Comparison of ENCODE assay signal across 16 cellular contexts in the genomic region with DNA sequence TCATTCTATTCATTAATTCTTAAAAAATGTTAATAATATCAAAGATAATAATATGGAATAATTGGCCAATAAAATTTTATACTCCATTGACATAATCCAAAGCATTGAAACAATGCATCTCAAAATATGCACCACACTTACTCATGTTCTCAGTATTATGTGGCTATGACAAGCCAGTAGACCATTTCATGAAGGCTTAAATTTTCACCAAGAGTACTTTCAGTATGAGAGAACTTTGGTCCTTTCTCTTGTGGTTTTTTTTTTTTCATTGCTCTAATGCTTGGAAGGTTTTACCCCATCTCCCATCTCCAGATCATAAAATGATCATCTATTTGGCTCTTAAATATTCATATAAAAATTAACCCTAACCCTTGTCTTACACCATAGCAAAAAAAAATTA. TPM values are rescaled to one million over a fixed set of nuclear protein-coding genes. Genes with fewer than 3 reads are reported as not detected.
DNase-seq lines count a peak whose midpoint lies in the region; ATAC-seq, FAIRE-seq and TF ChIP-seq lines count a peak whose summit lies in the region.
"Had no signal": no experiment of that assay in that cellular context is flagged by ENCODE, and none has a peak within 500 bp of the region (broad histone marks: within the 10 kb centered on the region; RNA-seq: fewer than 3 reads in every experiment).

No MANE protein-coding gene starts in this region.

- peak; percentile 96 for ATAC-seq in GM18868 (IDR thresholded peaks at IDR 0.05; ENCODE audit: unreplicated experiment)
- peak; percentile 83 for ATAC-seq in GM21367 (IDR thresholded peaks at IDR 0.05; ENCODE audit: unreplicated experiment)
- ATAC-seq in HG02938 (IDR thresholded peaks at IDR 0.05; ENCODE audit: unreplicated experiment) = peak; percentile 97
- no peak for ATAC-seq in T-helper 17 cell
- ATAC-seq: SK-N-SH treated with all-trans-retinoic acid at 6 μM for 48 hours had no signal

- peaks cover 2% of the 10 kb centered on the region for H3K36me3 Mint-ChIP-seq in activated naive CD4-positive, alpha-beta T cell treated with anti-CD3 and anti-CD28 coated beads for 36 hours (ENCODE audit: low read depth)
- H3K36me3 Mint-ChIP-seq in T-helper 17 cell (ENCODE audit: low read depth) (no peaks in the 10 kb centered on the region), chondrocyte (ENCODE audit: low read depth) (no peaks in the 10 kb centered on the region), progenitor cell of endocrine pancreas (ENCODE audit: insufficient read depth) (peaks cover 2% of the 10 kb centered on the region)

- intact Hi-C loops in activated naive CD4-positive, alpha-beta T cell treated with anti-CD3 and anti-CD28 coated beads for 36 hours (cut with micrococcal nuclease) = no loop called here

- peak; percentile 4 for FAIRE-seq in RCC 7860 (lab: Jason Lieb, UNC)

- TF ChIP-seq CTCF in chondrocyte (IDR thresholded peaks at IDR 0.05) (no peak), progenitor cell of endocrine pancreas (IDR thresholded peaks at IDR 0.05; ENCODE audit: unreplicated experiment) (no peak)

- H3K9me3 ChIP-seq in T-helper 17 cell (ENCODE audit: control insufficient read depth, low read length, poor library complexity, severe bottlenecking) = no peaks in the 10 kb centered on the region
- H3K9me3 ChIP-seq: suprapubic skin had no signal

- CTCF ChIA-PET in activated naive CD4-positive, alpha-beta T cell treated with anti-CD3 and anti-CD28 coated beads for 36 hours (lab: Charles Lee) = no interaction called here

- DNase-seq in RCC 7860 (ENCODE audit: low spot score) (no peak), T-helper 17 cell (no peak), chondrocyte (ENCODE audit: low spot score) (no peak), progenitor cell of endocrine pancreas (ENCODE audit: low spot score, unreplicated experiment) (no peak)
- DNase-seq in activated naive CD4-positive, alpha-beta T cell treated with anti-CD3 and anti-CD28 coated beads for 36 hours = no peak
- DNase-seq: activated CD4-positive, CD25-positive, alpha-beta regulatory T cell treated with anti-CD3 and anti-CD28 coated beads, Interleukin-2, amount 50 U/mL, for 72 hours; activated gamma-delta T cell treated with Interleukin-2 at 50 U/mL for 16 hours; CD8-positive, alpha-beta memory T cell; mesenchymal stem cell; NCI-H187; NK-92 treated with Interleukin-12 subunit alpha and Interleukin-12 subunit beta, amount 100 ng/mL, for 24 hours had no signal

- no peak overlapping the region for H3K27ac Mint-ChIP-seq in activated naive CD4-positive, alpha-beta T cell treated with anti-CD3 and anti-CD28 coated beads for 36 hours
- H3K27ac Mint-ChIP-seq in T-helper 17 cell (no peak overlapping the region), chondrocyte (ENCODE audit: unreplicated experiment) (no peak overlapping the region), progenitor cell of endocrine pancreas (no peak overlapping the region)

- no peak overlapping the region for H3K4me3 Mint-ChIP-seq in activated naive CD4-positive, alpha-beta T cell treated with anti-CD3 and anti-CD28 coated beads for 36 hours
- no peak overlapping the region for H3K4me3 Mint-ChIP-seq in T-helper 17 cell
- H3K4me3 Mint-ChIP-seq in chondrocyte (ENCODE audit: unreplicated experiment) = no peak overlapping the region
- no peak overlapping the region for H3K4me3 Mint-ChIP-seq in progenitor cell of endocrine pancreas (ENCODE audit: low read depth)
- H3K4me3 Mint-ChIP-seq: CD8-positive, alpha-beta memory T cell had no signal

- no peaks in the 10 kb centered on the region for H3K4me1 Mint-ChIP-seq in activated naive CD4-positive, alpha-beta T cell treated with anti-CD3 and anti-CD28 coated beads for 36 hours (ENCODE audit: low read depth)
- no peaks in the 10 kb centered on the region for H3K4me1 Mint-ChIP-seq in T-helper 17 cell
- H3K4me1 Mint-ChIP-seq in chondrocyte (ENCODE audit: low read depth) = peaks cover 8% of the 10 kb centered on the region
- peaks cover 2% of the 10 kb centered on the region for H3K4me1 Mint-ChIP-seq in progenitor cell of endocrine pancreas (ENCODE audit: low read depth)
- H3K4me1 Mint-ChIP-seq: CD8-positive, alpha-beta memory T cell had no signal

- H3K9me3 Mint-ChIP-seq in activated naive CD4-positive, alpha-beta T cell treated with anti-CD3 and anti-CD28 coated beads for 36 hours = peaks cover 3% of the 10 kb centered on the region
- no peaks in the 10 kb centered on the region for H3K9me3 Mint-ChIP-seq in chondrocyte (ENCODE audit: low read depth)
- H3K9me3 Mint-ChIP-seq in progenitor cell of endocrine pancreas (ENCODE audit: low read depth) = peaks cover 9% of the 10 kb centered on the region

- no peaks in the 10 kb centered on the region for H3K27me3 Mint-ChIP-seq in activated naive CD4-positive, alpha-beta T cell treated with anti-CD3 and anti-CD28 coated beads for 36 hours (ENCODE audit: low read depth)
- H3K27me3 Mint-ChIP-seq in T-helper 17 cell (no peaks in the 10 kb centered on the region), chondrocyte (ENCODE audit: low read depth) (peaks cover 2% of the 10 kb centered on the region), progenitor cell of endocrine pancreas (no peaks in the 10 kb centered on the region)
- H3K27me3 Mint-ChIP-seq: CD8-positive, alpha-beta memory T cell had no signal

RNA-seq across cellular contexts. Expression of gene TMEM140, which starts 45.5 kb away (rescaled TPM):
- total RNA-seq in activated naive CD4-positive, alpha-beta T cell treated with anti-CD3 and anti-CD28 coated beads for 36 hours = 1 to 10 TPM; 8.1 to 9.2 TPM
- total RNA-seq in T-helper 17 cell (10 to 100 TPM; 24.5 to 55.2 TPM), chondrocyte (not detected in 3 replicates), progenitor cell of endocrine pancreas (0.14 TPM in 1 of 2 replicates, not detected in the other)
